7 cellular contexts compared by ENCODE assay signal in genomic region chr11:67372993-67373915, GRCh38. TPM values are rescaled to one million over a fixed set of nuclear protein-coding genes. Genes with fewer than 3 reads are reported as not detected.
A peak's percentile ranks its signal among the peaks of the same experiment; 100 is the strongest.
DNase-seq lines count a peak whose midpoint lies in the region; ATAC-seq, FAIRE-seq and TF ChIP-seq lines count a peak whose summit lies in the region.

Gene CLCF1 (minus strand): TSS chr11:67373598. CDS start chr11:67373539, 59 bp downstream.

- no peaks in the 10 kb centered on the region for H3K9me3 ChIP-seq in endothelial cell of umbilical vein (replicated peaks; ENCODE audit: control insufficient read depth, insufficient read depth, low read length)
- H3K9me3 ChIP-seq in mucosa of rectum (ENCODE audit: control insufficient read depth in 2 of 2, low read length in 2 of 2) = no peaks in the 10 kb centered on the region

- DNase-seq in GM18507 (ENCODE audit: extremely low spot score, insufficient read length, low read depth) (no peak), NCI-H510A (lab: John Stamatoyannopoulos, UW) (peak; percentile 69), endothelial cell of umbilical vein (ENCODE audit: low read depth, low spot score) (no peak), stromal cell of bone marrow (ENCODE audit: low read depth) (peak; percentile 83)
- peak; percentile 62 to 70 for DNase-seq in activated CD8-positive, alpha-beta memory T cell treated with anti-CD3 and anti-CD28 coated beads for 4 hours (ENCODE audit: low read depth in 2 of 2)

- peak within 1 kb of the TSS; percentile 63 for H3K27ac ChIP-seq in endothelial cell of umbilical vein (ENCODE audit: insufficient read depth, low read depth, low read length)
- peak within 1 kb of the TSS; percentile 86 to 89 for H3K27ac ChIP-seq in mucosa of rectum (ENCODE audit: low read depth in 2 of 2, low read length in 2 of 2)

- H3K4me1 ChIP-seq in endothelial cell of umbilical vein (ENCODE audit: control insufficient read depth, extremely low read depth, insufficient read depth, low read length) (peaks cover 38% of the 10 kb centered on the region), mucosa of rectum (ENCODE audit: control insufficient read depth in 2 of 2, insufficient read depth in 2 of 2, low read length in 2 of 2) (peaks cover 26 to 27% of the 10 kb centered on the region in 2 donors)

- H3K9ac ChIP-seq in endothelial cell of umbilical vein (replicated peaks; ENCODE audit: extremely low read depth, insufficient read depth, low read length) (peak within 1 kb of the TSS; percentile 67), mucosa of rectum (ENCODE audit: low read depth in 1 of 2, low read length in 2 of 2) (peak within 1 kb of the TSS; percentile 58 to 81)

- peak; percentile 72 for TF ChIP-seq POLR2A in endothelial cell of umbilical vein (IDR thresholded peaks at IDR 0.05; ENCODE audit: low read depth, low read length)

- H3K4me3 ChIP-seq in endothelial cell of umbilical vein (replicated peaks in 1 of 3; ENCODE audit: insufficient read depth in 1 of 3, low read depth in 1 of 3, low read length in 3 of 3) = peak within 1 kb of the TSS; percentile 51 to 86 (median 64)
- H3K4me3 ChIP-seq in mucosa of rectum (ENCODE audit: low read length in 2 of 2) = peak within 1 kb of the TSS; percentile 56 to 69

- intact Hi-C loops in endothelial cell of umbilical vein (cut with micrococcal nuclease) = no loop called here

- H3K27me3 ChIP-seq in endothelial cell of umbilical vein (ENCODE audit: control insufficient read depth in 2 of 2, insufficient read depth in 2 of 2, low read length in 2 of 2) (peaks cover 0 to 3% of the 10 kb centered on the region in 2 experiments), mucosa of rectum (ENCODE audit: control insufficient read depth in 2 of 2, insufficient read depth in 2 of 2, low read length in 2 of 2) (no peaks in the 10 kb centered on the region)

- BruUV-seq in endothelial cell of umbilical vein (replicated peaks; lab: Mats Ljungman, UMichigan) = TSS peak; percentile 38

- FAIRE-seq in GM18507 (lab: Jason Lieb, UNC) (peak; percentile 41), endothelial cell of umbilical vein (lab: Jason Lieb, UNC) (peak; percentile 59)

- H3K36me3 ChIP-seq in endothelial cell of umbilical vein (ENCODE audit: control insufficient read depth in 2 of 2, extremely low read depth in 1 of 2, insufficient read depth in 2 of 2, low read length in 2 of 2) (no peaks in the 10 kb centered on the region), mucosa of rectum (ENCODE audit: control insufficient read depth in 2 of 2, insufficient read depth in 2 of 2, low read length in 2 of 2) (no peaks in the 10 kb centered on the region)

- POLR2A ChIA-PET in endothelial cell of umbilical vein (lab: Charles Lee) = interaction anchor here (0.6 to 1.4 kb wide), 3 partner anchors 9 to 28 kb away, joined by 3 to 4 read pairs (median 3); partner anchors contain the start of gene PPP1CA

- no peak for ATAC-seq in HG03095 (IDR thresholded peaks at IDR 0.05; ENCODE audit: unreplicated experiment)

- H3K79me2 ChIP-seq in endothelial cell of umbilical vein (ENCODE audit: control insufficient read depth, insufficient read depth, low read length) = peaks cover 14% of the 10 kb centered on the region

- TF ChIP-seq CTCF in endothelial cell of umbilical vein (IDR thresholded peaks at IDR 0.05; ENCODE audit: extremely low read depth in 1 of 2, insufficient read depth in 1 of 2, low read depth in 1 of 2, low read length in 2 of 2) = no peak

- peak within 1 kb of the TSS; percentile 64 for H3K4me2 ChIP-seq in endothelial cell of umbilical vein (ENCODE audit: insufficient read depth, low read length)

- no peaks in the 10 kb centered on the region for H3K9me1 ChIP-seq in endothelial cell of umbilical vein (replicated peaks; ENCODE audit: control insufficient read depth, extremely low read depth, insufficient read depth, low read length)

- dilution Hi-C loops in endothelial cell of umbilical vein (cut with MboI; ENCODE audit: extremely low pct_ligation_motif_present, low sequenced_read_pairs) = no loop called here

- H4K20me1 ChIP-seq in endothelial cell of umbilical vein (replicated peaks; ENCODE audit: control insufficient read depth, extremely low read depth, insufficient read depth, low read length) = no peaks in the 10 kb centered on the region

- CTCF ChIA-PET in endothelial cell of umbilical vein (lab: Charles Lee) = interaction anchor here (0.6 to 19.7 kb wide), 15 partner anchors 8 to 313 kb away, joined by 3 to 1051 read pairs (median 5); partner anchors contain the start of genes POLD4, PPP1CA and RAD9A

- H2AFZ ChIP-seq in endothelial cell of umbilical vein (ENCODE audit: low read depth, low read length) = peak within 1 kb of the TSS; percentile 30

TF ChIP-seq in endothelial cell of umbilical vein, 7 proteins besides CTCF, POLR2A, EP300 and RAD21:
- TF ChIP-seq GATA2 (IDR thresholded peaks at IDR 0.05; ENCODE audit: insufficient read depth, insufficient read length, low read depth, low read length) = no peak
- TF ChIP-seq JUN (IDR thresholded peaks at IDR 0.05; ENCODE audit: borderline replicate concordance, insufficient read depth, insufficient read length, low read depth) = no peak
- no peak for TF ChIP-seq MAX (IDR thresholded peaks at IDR 0.05; ENCODE audit: insufficient read depth, insufficient read length)
- no peak for TF ChIP-seq POLR2AphosphoS5 (IDR thresholded peaks at IDR 0.05; ENCODE audit: insufficient read depth, low read depth, low read length)
- TF ChIP-seq MYC (IDR thresholded peaks at IDR 0.05; ENCODE audit: low read depth, low read length) = no peak
- TF ChIP-seq FOS (IDR thresholded peaks at IDR 0.05; ENCODE audit: borderline replicate concordance, insufficient read depth, low read length) = no peak

RNA-seq across cellular contexts. Expression of gene CLCF1, which starts in this region (rescaled TPM):
- 5.7 and 5.8 TPM in 2 replicates for total RNA-seq in endothelial cell of umbilical vein
- 6.5 and 8.7 TPM in 2 replicates for polyA plus RNA-seq in endothelial cell of umbilical vein
- 4.3 and 4.7 TPM in 2 replicates for polyA plus RNA-seq in endothelial cell of umbilical vein (2011; cell fraction: cytosol; rRNA removed)
- 9.3 TPM in 2 replicates for polyA plus RNA-seq in endothelial cell of umbilical vein (2011; cell fraction: nucleus; rRNA removed)
- 4.2 and 6.0 TPM in 2 replicates for polyA plus RNA-seq in endothelial cell of umbilical vein (2012)
- polyA minus RNA-seq in endothelial cell of umbilical vein = 2.1 TPM in 2 replicates
- polyA minus RNA-seq in endothelial cell of umbilical vein (2011; cell fraction: cytosol; rRNA and poly(A)+ RNA removed) = 4.3 TPM
- polyA minus RNA-seq in endothelial cell of umbilical vein (2011; cell fraction: nucleus; rRNA and poly(A)+ RNA removed) = 1.4 and 1.8 TPM in 2 replicates

Comparison
In these comparisons a context has a peak if more than half of its experiments do, and no peak if none do; other contexts are left out.
1. DNase-seq: peak in NCI-H510A (single experiment), activated CD8-positive, alpha-beta memory T cell treated with anti-CD3 and anti-CD28 coated beads for 4 hours (2 of 2) and stromal cell of bone marrow (single experiment); none in GM18507 (single experiment) and endothelial cell of umbilical vein (single experiment).